ENCODE assay signal across 13 cellular contexts in genomic region chr3:186922224-186922623, GRCh38.
"Had no signal": no experiment of that assay in that cellular context is flagged by ENCODE, and none has a peak within 500 bp of the region (broad histone marks: within the 10 kb centered on the region; RNA-seq: fewer than 3 reads in every experiment).

No MANE protein-coding gene starts in this region.

- H3K27me3 ChIP-seq: foreskin keratinocyte, heart left ventricle, sigmoid colon, upper lobe of left lung, uterus had no signal

- H3K4me3 ChIP-seq: heart left ventricle, psoas muscle, sigmoid colon, skin epidermis, upper lobe of left lung, uterus had no signal

- DNase-seq: heart left ventricle; hippocampal formation; kidney glomerular epithelial cell; midbrain; psoas muscle; sigmoid colon; stimulated activated CD4-positive, alpha-beta T cell treated with anti-CD3 and anti-CD28 coated beads, Interleukin-12 subunit alpha, Interleukin-12 subunit beta, amount 100 ng/mL, for 4 hours; stimulated activated naive CD4-positive, alpha-beta T cell treated with Interleukin-2 at 50 U/mL for 16 hours; uterus had no signal

- H3K79me2 ChIP-seq: parathyroid adenoma had no signal

- H3K9ac ChIP-seq: parathyroid adenoma had no signal

- H3K36me3 ChIP-seq: heart left ventricle, sigmoid colon, upper lobe of left lung, uterus had no signal

- H2AFZ ChIP-seq: parathyroid adenoma had no signal

- H3K4me1 ChIP-seq: heart left ventricle, parathyroid adenoma, psoas muscle, sigmoid colon, upper lobe of left lung, uterus had no signal

- H3K9me3 ChIP-seq: heart left ventricle, psoas muscle, sigmoid colon, upper lobe of left lung, uterus had no signal

- H3K27ac ChIP-seq: foreskin keratinocyte, heart left ventricle, parathyroid adenoma, psoas muscle, sigmoid colon, skin epidermis, upper lobe of left lung, uterus had no signal
